ENCODE assay signal across 14 cellular contexts in genomic region chr12:31298510-31298904, GRCh38. TPM values are rescaled to one million over a fixed set of nuclear protein-coding genes. Genes with fewer than 3 reads are reported as not detected.
DNase-seq lines count a peak whose midpoint lies in the region; ATAC-seq and TF ChIP-seq lines count a peak whose summit lies in the region.
"Had no signal": no experiment of that assay in that cellular context is flagged by ENCODE, and none has a peak within 500 bp of the region (broad histone marks: within the 10 kb centered on the region; RNA-seq: fewer than 3 reads in every experiment).

No MANE protein-coding gene starts in this region.

- no peaks in the 10 kb centered on the region for H3K9me3 Mint-ChIP-seq in activated T-helper 17 cell treated with anti-CD3 and anti-CD28 coated beads, Interleukin-2, amount 50 U/mL, for 72 hours

- peak overlapping the region; percentile 8; the same call in 1 of the 2 replicates for H3K4me2 ChIP-seq in BLaER1

- no peak overlapping the region for H3K4me3 ChIP-seq in BLaER1
- H3K4me3 ChIP-seq in gastrocnemius medialis: no peak overlapping the region
- H3K4me3 ChIP-seq: lung had no signal

- TF ChIP-seq CTCF in gastrocnemius medialis (IDR thresholded peaks at IDR 0.05 in 4 of 5, conservative IDR thresholded peaks at IDR 0.05 in 1 of 5): no peak

- ATAC-seq in GM18873 (IDR thresholded peaks at IDR 0.05; ENCODE audit: low FRiP score, unreplicated experiment): peak; percentile 36
- peak; percentile 49 for ATAC-seq in HG02852 (IDR thresholded peaks at IDR 0.05; ENCODE audit: unreplicated experiment)
- ATAC-seq in activated T-helper 17 cell treated with anti-CD3 and anti-CD28 coated beads, Interleukin-2, amount 50 U/mL, for 72 hours (replicated peaks): peak; percentile 44
- no peak for ATAC-seq in gastrocnemius medialis
- ATAC-seq in GM19395 (IDR thresholded peaks at IDR 0.05; ENCODE audit: unreplicated experiment): no peak

- DNase-seq in effector CD4-positive, alpha-beta T cell: no peak
- DNase-seq in gastrocnemius medialis: no peak
- DNase-seq in activated CD4-positive, alpha-beta T cell treated with anti-CD3 and anti-CD28 coated beads for 1 hour: no peak
- DNase-seq: activated effector memory CD4-positive, alpha-beta T cell treated with Interleukin-2 at 50 U/mL for 16 hours; caudate nucleus; DMS53; KBM-7; NCI-H1930 had no signal

- peaks cover 25% of the 10 kb centered on the region for H3K4me1 Mint-ChIP-seq in activated T-helper 17 cell treated with anti-CD3 and anti-CD28 coated beads, Interleukin-2, amount 50 U/mL, for 72 hours

- intact Hi-C loops in gastrocnemius medialis (cut with DNase I; ENCODE audit: low total_unique reads): no loop called here

- H3K36me3 Mint-ChIP-seq in activated T-helper 17 cell treated with anti-CD3 and anti-CD28 coated beads, Interleukin-2, amount 50 U/mL, for 72 hours (ENCODE audit: low read depth): peaks cover 100% of the 10 kb centered on the region

- H3K9ac ChIP-seq in BLaER1: no peak overlapping the region

- H3K27me3 ChIP-seq in BLaER1 (no peaks in the 10 kb centered on the region), gastrocnemius medialis (no peaks in the 10 kb centered on the region)

- H3K27ac Mint-ChIP-seq in activated T-helper 17 cell treated with anti-CD3 and anti-CD28 coated beads, Interleukin-2, amount 50 U/mL, for 72 hours: peak overlapping the region; percentile 68

- H3K9me3 ChIP-seq in BLaER1 (no peaks in the 10 kb centered on the region), gastrocnemius medialis (no peaks in the 10 kb centered on the region)

- in situ Hi-C loops in gastrocnemius medialis (cut with MboI; ENCODE audit: low sequenced_read_pairs in 4 of 4): no loop called here

- no peaks in the 10 kb centered on the region for H3K27me3 Mint-ChIP-seq in activated T-helper 17 cell treated with anti-CD3 and anti-CD28 coated beads, Interleukin-2, amount 50 U/mL, for 72 hours

- H4K20me1 ChIP-seq in BLaER1: peaks cover 100% of the 10 kb centered on the region

- H3K4me3 Mint-ChIP-seq in activated T-helper 17 cell treated with anti-CD3 and anti-CD28 coated beads, Interleukin-2, amount 50 U/mL, for 72 hours: peak overlapping the region; percentile 17

- H3K4me1 ChIP-seq in BLaER1: peaks cover 32% of the 10 kb centered on the region
- H3K4me1 ChIP-seq in gastrocnemius medialis: no peaks in the 10 kb centered on the region

- H3K27ac ChIP-seq in BLaER1 (no peak overlapping the region), gastrocnemius medialis (no peak overlapping the region)

- H3K36me3 ChIP-seq in BLaER1 (peaks cover 100% of the 10 kb centered on the region), gastrocnemius medialis (no peaks in the 10 kb centered on the region)

- no peak for TF ChIP-seq POLR2A in gastrocnemius medialis (IDR thresholded peaks at IDR 0.05)

RNA-seq across cellular contexts. Expression of gene SINHCAF, which starts 27.4 kb away (rescaled TPM):
- 100 to 1,000 TPM; 160 to 222 TPM for total RNA-seq in activated T-helper 17 cell treated with anti-CD3 and anti-CD28 coated beads, Interleukin-2, amount 50 U/mL, for 72 hours
- 1 to 10 TPM; 1.5 to 8.6 (median 2.8) TPM for total RNA-seq in gastrocnemius medialis

Comparison
In these comparisons a context has a peak if more than half of its experiments do, and no peak if none do; other contexts are left out.
1. ATAC-seq: peak in GM18873 (single experiment), HG02852 (single experiment) and activated T-helper 17 cell treated with anti-CD3 and anti-CD28 coated beads, Interleukin-2, amount 50 U/mL, for 72 hours (single experiment); none in gastrocnemius medialis (0 of 2) and GM19395 (single experiment).
2. RNA of gene SINHCAF, which starts 27.4 kb away (total RNA-seq): 160 to 222 TPM in activated T-helper 17 cell treated with anti-CD3 and anti-CD28 coated beads, Interleukin-2, amount 50 U/mL, for 72 hours; 1.5 to 8.6 TPM in gastrocnemius medialis; every median in the first group is over 10 times any median in the second.